8 cellular contexts compared by ENCODE assay signal in the genomic region with DNA sequence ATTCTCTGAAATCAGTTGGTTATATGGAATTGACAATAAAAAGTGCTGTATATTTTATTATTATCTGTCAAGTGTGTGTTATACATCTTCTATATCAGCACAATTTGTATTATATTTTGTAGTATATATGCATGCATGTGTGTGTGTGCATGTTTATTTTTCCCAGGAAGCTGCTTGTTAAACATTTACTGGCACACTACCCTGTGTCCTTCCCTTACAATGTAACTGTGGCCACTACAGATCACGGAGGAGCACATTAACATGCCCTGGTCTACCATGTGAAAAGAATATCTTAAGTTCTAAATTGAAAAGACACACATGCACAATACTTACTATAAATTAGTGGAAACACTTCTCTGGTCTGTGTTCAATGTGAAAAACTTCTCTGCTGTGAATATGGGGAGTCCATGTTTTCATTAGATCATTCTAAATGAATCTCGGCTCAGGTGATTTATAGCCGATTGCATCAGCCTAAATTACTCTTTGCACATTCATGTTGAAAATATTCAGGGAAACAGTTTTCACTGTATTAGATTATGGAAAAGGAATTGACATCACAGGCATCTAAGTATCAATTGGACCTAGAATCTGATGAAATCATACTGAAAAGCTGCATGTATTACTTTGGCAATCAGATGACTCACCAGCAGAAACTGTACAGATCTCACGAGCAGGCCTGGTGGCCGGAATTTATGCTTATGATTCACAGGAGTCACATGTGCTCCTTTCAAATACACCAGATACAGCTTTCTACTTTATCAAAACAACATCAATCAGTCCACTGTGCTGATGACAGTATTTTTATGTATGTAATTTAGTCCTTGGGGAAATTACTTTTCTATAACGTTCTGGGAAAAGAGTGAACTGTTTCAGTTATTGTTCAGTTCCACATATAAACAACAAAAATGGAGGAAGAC. TPM values are rescaled to one million over a fixed set of nuclear protein-coding genes. Genes with fewer than 3 reads are reported as not detected.
DNase-seq lines count a peak whose midpoint lies in the region; ATAC-seq and TF ChIP-seq lines count a peak whose summit lies in the region.

No MANE protein-coding gene starts in this region.

- POLR2A ChIA-PET in CD8-positive, alpha-beta memory T cell (lab: Charles Lee), result no interaction called here

- no peaks in the 10 kb centered on the region for H3K9me3 Mint-ChIP-seq in neural crest cell
- H3K9me3 Mint-ChIP-seq in CD8-positive, alpha-beta memory T cell, result peaks cover 13 to 45% (median 20%) of the 10 kb centered on the region in 5 donors

- TF ChIP-seq CTCF in BE2C (IDR thresholded peaks at IDR 0.05; ENCODE audit: low read depth, low read length), result peak; percentile 39
- peak in 4 of 6 experiments; percentile 5 to 69 (median 67) for TF ChIP-seq CTCF in Peyer's patch (IDR thresholded peaks at IDR 0.05)
- TF ChIP-seq CTCF in epithelial cell of proximal tubule (conservative IDR thresholded peaks at IDR 0.05; ENCODE audit: low read depth, low read length), result peak; percentile 44
- peak; percentile 56 for TF ChIP-seq CTCF in neural crest cell (conservative IDR thresholded peaks at IDR 0.05)

- H3K9me3 ChIP-seq in BE2C (no peaks in the 10 kb centered on the region), Peyer's patch (no peaks in the 10 kb centered on the region)
- no peaks in the 10 kb centered on the region for H3K9me3 ChIP-seq in CD8-positive, alpha-beta memory T cell (ENCODE audit: low read length)

- H3K36me3 ChIP-seq in BE2C, result no peaks in the 10 kb centered on the region
- no peaks in the 10 kb centered on the region for H3K36me3 ChIP-seq in Peyer's patch
- H3K36me3 ChIP-seq in CD8-positive, alpha-beta memory T cell (ENCODE audit: insufficient read depth, low read length), result no peaks in the 10 kb centered on the region

- DNase-seq in BE2C (peak; percentile 82), Peyer's patch (peak in 2 of 3 donors; percentile 52 to 81), epithelial cell of proximal tubule (ENCODE audit: low read depth) (peak; percentile 100), neural crest cell (ENCODE audit: low read depth, low spot score) (no peak), GDM1 (lab: John Stamatoyannopoulos, UW) (no peak)
- DNase-seq in activated CD4-positive, alpha-beta T cell treated with anti-CD3 and anti-CD28 coated beads for 1 hour, result no peak
- DNase-seq in CD8-positive, alpha-beta memory T cell, result no peak

- H3K4me3 ChIP-seq in BE2C (ENCODE audit: low read depth, low read length), result peak overlapping the region; percentile 58
- H3K4me3 ChIP-seq in Peyer's patch, result peak overlapping the region in 2 of 4 donors; percentile 19 to 34
- peak overlapping the region; percentile 23 for H3K4me3 ChIP-seq in epithelial cell of proximal tubule (ENCODE audit: low read depth, low read length)
- no peak overlapping the region for H3K4me3 ChIP-seq in CD8-positive, alpha-beta memory T cell (ENCODE audit: low read length)

- H3K4me1 Mint-ChIP-seq in neural crest cell, result peaks cover 20% of the 10 kb centered on the region
- no peaks in the 10 kb centered on the region for H3K4me1 Mint-ChIP-seq in CD8-positive, alpha-beta memory T cell

- no peak for TF ChIP-seq POLR2A in Peyer's patch (IDR thresholded peaks at IDR 0.05)

- no peak overlapping the region for H3K4me3 Mint-ChIP-seq in neural crest cell
- no peak overlapping the region for H3K4me3 Mint-ChIP-seq in CD8-positive, alpha-beta memory T cell

- ATAC-seq in HG03565 (IDR thresholded peaks at IDR 0.05; ENCODE audit: unreplicated experiment), result peak; percentile 60

- H3K27me3 ChIP-seq in BE2C (no peaks in the 10 kb centered on the region), Peyer's patch (no peaks in the 10 kb centered on the region)
- H3K27me3 ChIP-seq in CD8-positive, alpha-beta memory T cell (ENCODE audit: insufficient read depth, low read length, poor library complexity, severe bottlenecking), result no peaks in the 10 kb centered on the region

- H3K27ac Mint-ChIP-seq in neural crest cell (ENCODE audit: unreplicated experiment), result no peak overlapping the region
- no peak overlapping the region for H3K27ac Mint-ChIP-seq in CD8-positive, alpha-beta memory T cell

- H3K27me3 Mint-ChIP-seq in neural crest cell (ENCODE audit: low read depth), result no peaks in the 10 kb centered on the region
- H3K27me3 Mint-ChIP-seq in CD8-positive, alpha-beta memory T cell, result no peaks in the 10 kb centered on the region

- H3K4me1 ChIP-seq in BE2C, result peaks cover 33% of the 10 kb centered on the region
- peaks cover 0 to 51% (median 4%) of the 10 kb centered on the region in 4 donors for H3K4me1 ChIP-seq in Peyer's patch
- no peaks in the 10 kb centered on the region for H3K4me1 ChIP-seq in CD8-positive, alpha-beta memory T cell (ENCODE audit: insufficient read depth, low read length)

- CTCF ChIA-PET in CD8-positive, alpha-beta memory T cell (lab: Charles Lee), result no interaction called here

- H3K36me3 Mint-ChIP-seq in neural crest cell (ENCODE audit: low read depth), result no peaks in the 10 kb centered on the region
- no peaks in the 10 kb centered on the region for H3K36me3 Mint-ChIP-seq in CD8-positive, alpha-beta memory T cell

- H3K27ac ChIP-seq in Peyer's patch, result peak overlapping the region in 3 of 4 donors; percentile 52 to 87 (median 85)
- no peak overlapping the region for H3K27ac ChIP-seq in CD8-positive, alpha-beta memory T cell (ENCODE audit: low read depth, low read length)

RNA-seq across cellular contexts. Expression of a gene that starts 39.4 kb away (rescaled TPM):
- 30.3 TPM for polyA plus RNA-seq in BE2C (2012; ENCODE audit: insufficient read depth, insufficient read length, low read depth)
- total RNA-seq in Peyer's patch (10 to 100 TPM in 3 of 4 donors, 1 to 10 TPM in 1; 7.4 to 33.3 (median 14.3) TPM), epithelial cell of proximal tubule (5.2 and 11.8 TPM in 2 replicates), neural crest cell (0.27 and 0.40 TPM in 2 replicates)
- not detected for total RNA-seq in CD8-positive, alpha-beta memory T cell
- polyA plus RNA-seq in CD8-positive, alpha-beta memory T cell, result not detected

Comparison
In these comparisons a context has a peak if more than half of its experiments do, and no peak if none do; other contexts are left out.
1. DNase-seq: peak in BE2C (single experiment), Peyer's patch (2 of 3) and epithelial cell of proximal tubule (single experiment); none in neural crest cell (single experiment), GDM1 (single experiment), activated CD4-positive, alpha-beta T cell treated with anti-CD3 and anti-CD28 coated beads for 1 hour (single experiment) and CD8-positive, alpha-beta memory T cell (0 of 5).
2. Peak in every context shown above with its lines, with median percentiles within 50 percentile points of each other: CTCF ChIP-seq.